24 cellular contexts compared by ENCODE assay signal in the genomic region with DNA sequence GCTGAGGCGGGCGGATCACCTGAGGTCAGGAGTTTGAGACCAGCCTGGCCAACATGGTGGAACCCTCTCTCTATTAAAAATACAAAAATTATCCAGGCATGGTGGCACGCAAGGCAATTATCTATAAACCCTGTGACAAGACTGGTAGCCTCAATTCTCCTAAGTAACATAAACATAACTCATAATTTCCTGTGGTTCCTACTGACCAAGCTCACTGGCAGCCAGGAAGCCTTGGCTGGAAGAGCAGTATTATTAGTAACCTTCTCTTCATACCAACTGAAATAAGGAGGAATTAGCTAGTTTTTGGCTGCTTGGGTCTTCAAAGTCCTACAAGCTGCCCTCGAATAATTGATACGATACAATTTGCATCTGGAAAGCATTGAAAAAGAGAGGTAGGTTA. TPM values are rescaled to one million over a fixed set of nuclear protein-coding genes. Genes with fewer than 3 reads are reported as not detected.
DNase-seq lines count a peak whose midpoint lies in the region; ATAC-seq and TF ChIP-seq lines count a peak whose summit lies in the region.
"Had no signal": no experiment of that assay in that cellular context is flagged by ENCODE, and none has a peak within 500 bp of the region (broad histone marks: within the 10 kb centered on the region; RNA-seq: fewer than 3 reads in every experiment).

No MANE protein-coding gene starts in this region.

- no peaks in the 10 kb centered on the region for H4K20me1 ChIP-seq in GM23248 (ENCODE audit: insufficient read depth)
- H4K20me1 ChIP-seq: BLaER1 treated with 17β-estradiol and CSF1 and Interleukin-3, amounts not matched to agents 10 nM and 100 nM had no signal

- H3K4me3 ChIP-seq in GM23248, result no peak overlapping the region
- no peak overlapping the region for H3K4me3 ChIP-seq in MG63
- no peak overlapping the region for H3K4me3 ChIP-seq in fibroblast of pulmonary artery (replicated peaks; ENCODE audit: low read depth, low read length)
- H3K4me3 ChIP-seq: BLaER1 treated with 17β-estradiol and CSF1 and Interleukin-3, amounts not matched to agents 10 nM and 100 nM; PC-9; SK-N-MC had no signal

- no peak for TF ChIP-seq CTCF in fibroblast of pulmonary artery (IDR thresholded peaks at IDR 0.05; ENCODE audit: low read length, missing control alignments)

- intact Hi-C loops in Right ventricle myocardium inferior (cut with DNase I), result no loop called here

- no peak overlapping the region for H3K4me2 ChIP-seq in GM23248 (ENCODE audit: unreplicated experiment)
- H3K4me2 ChIP-seq: BLaER1 treated with 17β-estradiol and CSF1 and Interleukin-3, amounts not matched to agents 10 nM and 100 nM; PC-9 had no signal

- no peak for ATAC-seq in GM21367 (IDR thresholded peaks at IDR 0.05; ENCODE audit: unreplicated experiment)
- no peak for ATAC-seq in Right ventricle myocardium inferior
- ATAC-seq: HepG2 had no signal

- no peak overlapping the region for H2AFZ ChIP-seq in GM23248
- H2AFZ ChIP-seq: PC-9 had no signal

- H3F3A ChIP-seq in GM23248 (ENCODE audit: insufficient read depth), result no peaks in the 10 kb centered on the region

- H3K27me3 ChIP-seq in GM23248 (replicated peaks; ENCODE audit: insufficient read depth), result peaks cover 24% of the 10 kb centered on the region; the same call in 1 of the 2 replicates
- no peaks in the 10 kb centered on the region for H3K27me3 ChIP-seq in MG63
- H3K27me3 ChIP-seq: BLaER1 treated with 17β-estradiol and CSF1 and Interleukin-3, amounts not matched to agents 10 nM and 100 nM had no signal

- WGBS in GM23248 (ENCODE audit: low coverage in 1 of 2, low lambda C conversion rate in 2 of 2, missing lambda C conversion rate in 2 of 2), 2 experiments, result 95 to 98% methylated on average over 5 of the region's 5 CpGs

- no peaks in the 10 kb centered on the region for H3K79me2 ChIP-seq in GM23248 (ENCODE audit: insufficient read depth)

- no peak overlapping the region for H3K27ac ChIP-seq in GM23248
- H3K27ac ChIP-seq: BLaER1 treated with 17β-estradiol and CSF1 and Interleukin-3, amounts not matched to agents 10 nM and 100 nM; PC-9; SK-N-MC had no signal

- H3K9me2 ChIP-seq in GM23248 (ENCODE audit: insufficient read depth), result no peaks in the 10 kb centered on the region

- DNase-seq in GM23248, result peak; percentile 23
- peak; percentile 80 for DNase-seq in MG63
- peak; percentile 29 for DNase-seq in fibroblast of pulmonary artery (ENCODE audit: low read depth)
- peak; percentile 60 for DNase-seq in stromal cell of bone marrow (ENCODE audit: low read depth)
- DNase-seq in activated gamma-delta T cell (lab: John Stamatoyannopoulos, UW), result no peak
- DNase-seq in Right ventricle myocardium inferior (ENCODE audit: missing footprints), result no peak
- DNase-seq: Caco-2; CD4-positive, alpha-beta memory T cell; DMS153; GF-D8; KBM-7; MV-4-11; NCI-H1105 treated with DMSO at 0.1 percent for 48 hours; NCI-H2029 treated with DMSO at 0.1 percent for 48 hours; NCI-H226; NCI-H510A treated with DMSO at 0.1 percent for 48 hours; NCI-H748 treated with DMSO at 0.1 percent for 48 hours; PC-9; RPMI8226; SHP77 treated with DMSO at 0.1 percent for 48 hours had no signal

- H3K36me3 ChIP-seq in GM23248 (ENCODE audit: low read depth) (no peaks in the 10 kb centered on the region), MG63 (no peaks in the 10 kb centered on the region)
- H3K36me3 ChIP-seq: BLaER1 treated with 17β-estradiol and CSF1 and Interleukin-3, amounts not matched to agents 10 nM and 100 nM had no signal

- in situ Hi-C loops in GM23248 (cut with MboI), result loop anchor here (25.0 kb wide), 1 partner anchor 89 kb away; no protein-coding TSS in a partner anchor

- no peak overlapping the region for H3K9ac ChIP-seq in GM23248
- H3K9ac ChIP-seq: BLaER1 treated with 17β-estradiol and CSF1 and Interleukin-3, amounts not matched to agents 10 nM and 100 nM had no signal

- H3K9me3 ChIP-seq in GM23248 (ENCODE audit: low read depth) (no peaks in the 10 kb centered on the region), MG63 (no peaks in the 10 kb centered on the region)
- H3K9me3 ChIP-seq: Caco-2 had no signal

- no peaks in the 10 kb centered on the region for H3K4me1 ChIP-seq in GM23248 (ENCODE audit: insufficient read depth)
- H3K4me1 ChIP-seq: Caco-2 had no signal

RNA-seq across cellular contexts. Expression of a gene that starts 31.6 kb away (rescaled TPM):
- total RNA-seq in GM23248 (2014; rRNA removed; shearing (Covaris generic)), result 3.1 and 5.6 TPM in 2 replicates
- 3.0 and 5.7 TPM in 2 replicates for polyA plus RNA-seq in GM23248 (2016; fragmentation: Nextera tagmentation; extraction: Ambion mirVana)
- 4.0 and 6.1 TPM in 2 replicates for total RNA-seq in MG63 (2014; rRNA removed; shearing (Covaris generic); ENCODE audit: low replicate concordance)
- total RNA-seq in Right ventricle myocardium inferior, result 1.4 TPM

Comparison
In these comparisons a context has a peak if more than half of its experiments do, and no peak if none do; other contexts are left out.
1. DNase-seq: peak in GM23248 (single experiment), MG63 (single experiment), fibroblast of pulmonary artery (single experiment) and stromal cell of bone marrow (single experiment); none in activated gamma-delta T cell (single experiment) and Right ventricle myocardium inferior (single experiment).